Comparison of ENCODE assay signal across 25 cellular contexts in genomic region chr12:95509300-95509699, GRCh38. TPM values are rescaled to one million over a fixed set of nuclear protein-coding genes. Genes with fewer than 3 reads are reported as not detected.
DNase-seq lines count a peak whose midpoint lies in the region; ATAC-seq and TF ChIP-seq lines count a peak whose summit lies in the region.
"Had no signal": no experiment of that assay in that cellular context is flagged by ENCODE, and none has a peak within 500 bp of the region (broad histone marks: within the 10 kb centered on the region; RNA-seq: fewer than 3 reads in every experiment).

No MANE protein-coding gene starts in this region.

- no peak for ATAC-seq in activated T-cell treated with anti-CD3 and anti-CD28 coated beads, Interleukin-2, amount 50 U/mL, for 72 hours (replicated peaks in 1 of 2)
- no peak for ATAC-seq in memory B cell (ENCODE audit: low read depth)
- no peak for ATAC-seq in mucosa of descending colon
- no peak for ATAC-seq in HG02938 (IDR thresholded peaks at IDR 0.05; ENCODE audit: unreplicated experiment)
- ATAC-seq: GM12878, GM23338, HCT116 had no signal

- H3K36me3 ChIP-seq in adrenal gland (replicated peaks in 1 of 2) (peaks cover 0 to 63% of the 10 kb centered on the region in 2 donors), mucosa of descending colon (ENCODE audit: low read depth) (peaks cover 17% of the 10 kb centered on the region)

- H3K4me3 Mint-ChIP-seq in activated T-cell treated with anti-CD3 and anti-CD28 coated beads, Interleukin-2, amount 50 U/mL, for 72 hours, result no peak overlapping the region
- H3K4me3 Mint-ChIP-seq in memory B cell, result no peak overlapping the region
- no peak overlapping the region for H3K4me3 Mint-ChIP-seq in T-helper 2 cell treated with Interferon-gamma antibody and Interleukin-4, amounts not matched to agents 5 μg/mL and 100 μg/mL, for 36 hours
- H3K4me3 Mint-ChIP-seq: CD14-positive monocyte; CD4-positive, alpha-beta T cell; GM23338; H9 had no signal

- peak overlapping the region; percentile 64 for H3K27ac Mint-ChIP-seq in activated T-cell treated with anti-CD3 and anti-CD28 coated beads, Interleukin-2, amount 50 U/mL, for 72 hours
- peak overlapping the region; percentile 15 for H3K27ac Mint-ChIP-seq in memory B cell
- H3K27ac Mint-ChIP-seq in T-helper 2 cell treated with Interferon-gamma antibody and Interleukin-4, amounts not matched to agents 5 μg/mL and 100 μg/mL, for 36 hours, result no peak overlapping the region
- H3K27ac Mint-ChIP-seq: CD14-positive monocyte; CD4-positive, alpha-beta T cell; GM23338 had no signal

- H3K4me1 ChIP-seq in adrenal gland (replicated peaks in 1 of 2), result peaks cover 12 to 14% of the 10 kb centered on the region in 2 donors
- no peaks in the 10 kb centered on the region for H3K4me1 ChIP-seq in mucosa of descending colon (ENCODE audit: low read depth)
- H3K4me1 ChIP-seq: BE2C had no signal

- DNase-seq in activated T-cell treated with anti-CD3 and anti-CD28 coated beads, Interleukin-2, amount 50 U/mL, for 72 hours, result no peak
- no peak for DNase-seq in activated T-cell treated with anti-CD3 and anti-CD28 coated beads, Interleukin-2, amount 50 U/mL, for 48 hours
- DNase-seq in adrenal gland (peak in 5 of 7 donors; percentile 45 to 68 (median 64)), memory B cell (ENCODE audit: low spot score in 2 of 2) (no peak), mucosa of descending colon (no peak), NCI-H1092 treated with DMSO at 0.1 percent for 48 hours (lab: John Stamatoyannopoulos, UW) (no peak)
- DNase-seq in T-helper 2 cell treated with Interferon-gamma antibody and Interleukin-4, amounts not matched to agents 5 μg/mL and 100 μg/mL, for 36 hours (ENCODE audit: low spot score), result no peak
- DNase-seq: AML-193; BE2C; Calu3; CD4-positive, alpha-beta T cell; COR-L47; DMS153; DMS79; EL; GDM1; H9 had no signal

- WGBS in adrenal gland, 4 donors, result 38 to 51% (median 47%) methylated on average over 3 of the region's 3 CpGs

- TF ChIP-seq CTCF in adrenal gland (IDR thresholded peaks at IDR 0.05) (no peak), mucosa of descending colon (IDR thresholded peaks at IDR 0.05) (no peak)

- no peaks in the 10 kb centered on the region for H3K9me3 Mint-ChIP-seq in activated T-cell treated with anti-CD3 and anti-CD28 coated beads, Interleukin-2, amount 50 U/mL, for 72 hours
- no peaks in the 10 kb centered on the region for H3K9me3 Mint-ChIP-seq in memory B cell
- no peaks in the 10 kb centered on the region for H3K9me3 Mint-ChIP-seq in T-helper 2 cell treated with Interferon-gamma antibody and Interleukin-4, amounts not matched to agents 5 μg/mL and 100 μg/mL, for 36 hours
- H3K9me3 Mint-ChIP-seq: CD14-positive monocyte; CD4-positive, alpha-beta T cell; GM23338; H9 had no signal

- TF ChIP-seq POLR2A in adrenal gland (IDR thresholded peaks at IDR 0.05), result no peak

- no peak overlapping the region for H3K4me3 ChIP-seq in adrenal gland
- no peak overlapping the region for H3K4me3 ChIP-seq in mucosa of descending colon
- H3K4me3 ChIP-seq: BLaER1 treated with 17β-estradiol and CSF1 and Interleukin-3, amounts not matched to agents 10 nM and 100 nM; GM12878; GM23338 had no signal

- H3K27me3 ChIP-seq in adrenal gland, result no peaks in the 10 kb centered on the region
- H3K27me3 ChIP-seq: BE2C; BLaER1 treated with 17β-estradiol and CSF1 and Interleukin-3, amounts not matched to agents 10 nM and 100 nM had no signal

- H3K4me1 Mint-ChIP-seq in activated T-cell treated with anti-CD3 and anti-CD28 coated beads, Interleukin-2, amount 50 U/mL, for 72 hours (ENCODE audit: low read depth), result no peaks in the 10 kb centered on the region
- peaks cover 4% of the 10 kb centered on the region for H3K4me1 Mint-ChIP-seq in memory B cell
- no peaks in the 10 kb centered on the region for H3K4me1 Mint-ChIP-seq in T-helper 2 cell treated with Interferon-gamma antibody and Interleukin-4, amounts not matched to agents 5 μg/mL and 100 μg/mL, for 36 hours (ENCODE audit: low read depth)
- H3K4me1 Mint-ChIP-seq: CD14-positive monocyte, H9 had no signal

- peak overlapping the region in 2 of 5 donors; percentile 38 to 55 for H3K27ac ChIP-seq in adrenal gland
- H3K27ac ChIP-seq: 22Rv1; BLaER1 treated with 17β-estradiol and CSF1 and Interleukin-3, amounts not matched to agents 10 nM and 100 nM had no signal

- no peaks in the 10 kb centered on the region for H3K27me3 Mint-ChIP-seq in activated T-cell treated with anti-CD3 and anti-CD28 coated beads, Interleukin-2, amount 50 U/mL, for 72 hours (ENCODE audit: low read depth)
- H3K27me3 Mint-ChIP-seq in memory B cell, result no peaks in the 10 kb centered on the region
- no peaks in the 10 kb centered on the region for H3K27me3 Mint-ChIP-seq in T-helper 2 cell treated with Interferon-gamma antibody and Interleukin-4, amounts not matched to agents 5 μg/mL and 100 μg/mL, for 36 hours (ENCODE audit: low read depth)
- H3K27me3 Mint-ChIP-seq: CD4-positive, alpha-beta T cell had no signal

- peaks cover 11 to 40% of the 10 kb centered on the region in 2 donors for H3K36me3 Mint-ChIP-seq in activated T-cell treated with anti-CD3 and anti-CD28 coated beads, Interleukin-2, amount 50 U/mL, for 72 hours (ENCODE audit: insufficient read depth in 2 of 2)
- H3K36me3 Mint-ChIP-seq in memory B cell, result peaks cover 43% of the 10 kb centered on the region
- peaks cover 66% of the 10 kb centered on the region for H3K36me3 Mint-ChIP-seq in T-helper 2 cell treated with Interferon-gamma antibody and Interleukin-4, amounts not matched to agents 5 μg/mL and 100 μg/mL, for 36 hours (ENCODE audit: low read depth)

- H3K9me3 ChIP-seq in adrenal gland (replicated peaks in 1 of 3) (no peaks in the 10 kb centered on the region), mucosa of descending colon (no peaks in the 10 kb centered on the region)
- H3K9me3 ChIP-seq: BE2C; BLaER1 treated with 17β-estradiol and CSF1 and Interleukin-3, amounts not matched to agents 10 nM and 100 nM had no signal

- intact Hi-C loops in adrenal gland (cut with DNase I) (no loop called here), mucosa of descending colon (cut with DNase I, micrococcal nuclease) (no loop called here)

RNA-seq across cellular contexts. Expression of gene METAP2, which starts 35.3 kb away (rescaled TPM):
- total RNA-seq in activated T-cell treated with anti-CD3 and anti-CD28 coated beads, Interleukin-2, amount 50 U/mL, for 72 hours, result 100 to 1,000 TPM in 1 of 2 donors, 10 to 100 TPM in 1; 93.9 to 118 TPM
- total RNA-seq in adrenal gland (10 to 100 TPM; 43.2 to 93.4 (median 66.3) TPM), mucosa of descending colon (10 to 100 TPM; 35.2 to 67.7 (median 51.5) TPM)
- 100 to 1,000 TPM in 1 of 3 donors, 10 to 100 TPM in 2; 55.4 to 142 (median 68.9) TPM for polyA plus RNA-seq in adrenal gland

RNA-seq across cellular contexts. Expression of gene USP44, which starts 42.0 kb away (rescaled TPM):
- total RNA-seq in activated T-cell treated with anti-CD3 and anti-CD28 coated beads, Interleukin-2, amount 50 U/mL, for 72 hours, result 10 to 100 TPM in 1 of 2 donors, 1 to 10 TPM in 1; 8.4 to 12.0 TPM
- 1 to 10 TPM in 6 of 8 donors, under 1 TPM in 2; 0.69 to 3.0 (median 1.4) TPM for total RNA-seq in adrenal gland
- 1 to 10 TPM in 2 of 3 donors, under 1 TPM in 1; 0.88 to 1.6 (median 1.1) TPM for polyA plus RNA-seq in adrenal gland
- 1 to 10 TPM in 1 of 3 donors, under 1 TPM in 2; 0.20 to 1.7 (median 0.53) TPM for total RNA-seq in mucosa of descending colon
- total RNA-seq: H4 had no signal

Comparison
In these comparisons a context has a peak if more than half of its experiments do, and no peak if none do; other contexts are left out.
1. DNase-seq: peak in adrenal gland (5 of 7); none in activated T-cell treated with anti-CD3 and anti-CD28 coated beads, Interleukin-2, amount 50 U/mL, for 72 hours (0 of 2), activated T-cell treated with anti-CD3 and anti-CD28 coated beads, Interleukin-2, amount 50 U/mL, for 48 hours (0 of 2), memory B cell (0 of 2), T-helper 2 cell treated with Interferon-gamma antibody and Interleukin-4, amounts not matched to agents 5 μg/mL and 100 μg/mL, for 36 hours (single experiment), mucosa of descending colon (0 of 3) and NCI-H1092 treated with DMSO at 0.1 percent for 48 hours (single experiment).